Comparison of ENCODE assay signal across 8 cellular contexts in the genomic region with DNA sequence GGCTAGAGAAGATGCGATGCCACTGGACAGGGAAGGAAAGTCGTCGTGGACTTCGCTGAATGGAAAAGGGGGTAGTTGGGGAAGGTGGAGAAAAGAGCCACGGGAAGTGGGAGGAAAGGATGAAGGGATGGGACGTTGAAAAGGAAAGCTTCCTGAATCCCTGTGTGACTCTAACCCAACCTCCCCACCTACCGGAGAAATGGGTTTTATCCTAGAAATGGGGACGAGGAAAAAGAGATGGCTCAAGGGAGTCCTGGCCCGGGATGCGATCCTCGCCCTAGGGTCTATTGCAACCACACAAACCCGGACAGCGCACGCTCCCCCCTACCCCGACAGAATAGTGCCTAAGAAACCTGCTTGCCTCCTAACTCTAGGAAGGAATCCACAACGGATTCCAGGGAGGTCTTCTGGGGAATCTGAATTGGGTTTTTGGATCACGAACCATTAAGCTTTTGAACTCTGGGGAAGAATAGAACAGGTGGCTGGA.
DNase-seq lines count a peak whose midpoint lies in the region; ATAC-seq lines count a peak whose summit lies in the region.

No MANE protein-coding gene starts in this region.

- no peaks in the 10 kb centered on the region for H3K27me3 Mint-ChIP-seq in stimulated activated naive CD8-positive, alpha-beta T cell treated with anti-CD3 and anti-CD28 coated beads, Interleukin-15, Interleukin-2, amounts not matched to agents 100 ng/mL and 50 ng/mL, for 24 hours
- H3K27me3 Mint-ChIP-seq in stimulated activated memory B cell treated with anti-CD40 and anti-IgM and Interleukin-4, amounts not matched to agents 10 μg/mL and 1 μg/mL and 100 μg/mL, for 72 hours = no peaks in the 10 kb centered on the region

- peak overlapping the region; percentile 86 for H3K4me3 Mint-ChIP-seq in stimulated activated naive CD8-positive, alpha-beta T cell treated with anti-CD3 and anti-CD28 coated beads, Interleukin-15, Interleukin-2, amounts not matched to agents 100 ng/mL and 50 ng/mL, for 24 hours
- H3K4me3 Mint-ChIP-seq in stimulated activated memory B cell treated with anti-CD40 and anti-IgM and Interleukin-4, amounts not matched to agents 10 μg/mL and 1 μg/mL and 100 μg/mL, for 72 hours = peak overlapping the region; percentile 85

- H3K27ac Mint-ChIP-seq in stimulated activated naive CD8-positive, alpha-beta T cell treated with anti-CD3 and anti-CD28 coated beads, Interleukin-15, Interleukin-2, amounts not matched to agents 100 ng/mL and 50 ng/mL, for 24 hours = peak overlapping the region; percentile 51
- H3K27ac Mint-ChIP-seq in stimulated activated memory B cell treated with anti-CD40 and anti-IgM and Interleukin-4, amounts not matched to agents 10 μg/mL and 1 μg/mL and 100 μg/mL, for 72 hours = peak overlapping the region; percentile 79

- DNase-seq in stimulated activated naive CD8-positive, alpha-beta T cell treated with anti-CD3 and anti-CD28 coated beads, Interleukin-15, Interleukin-2, amounts not matched to agents 100 U/mL and 50 U/mL, for 24 hours = no peak
- DNase-seq in amniotic stem cell (lab: John Stamatoyannopoulos, UW) = peak; percentile 20
- no peak for DNase-seq in GOT3 (lab: John Stamatoyannopoulos, UW)
- no peak for DNase-seq in stimulated activated CD4-positive, alpha-beta T cell treated with anti-CD3 and anti-CD28 coated beads, Interleukin-4, amount 100 ng/mL, for 4 hours
- DNase-seq in SHP77 (lab: John Stamatoyannopoulos, UW) = no peak

- ATAC-seq in stimulated activated naive CD8-positive, alpha-beta T cell treated with anti-CD3 and anti-CD28 coated beads, Interleukin-15, Interleukin-2, amounts not matched to agents 100 U/mL and 50 U/mL, for 24 hours = no peak
- ATAC-seq in stimulated activated memory B cell treated with anti-CD40 and anti-IgM and Interleukin-4, amounts not matched to agents 10 μg/mL and 1 μg/mL and 100 μg/mL, for 72 hours = no peak

- H3K9me3 Mint-ChIP-seq in stimulated activated naive CD8-positive, alpha-beta T cell treated with anti-CD3 and anti-CD28 coated beads, Interleukin-15, Interleukin-2, amounts not matched to agents 100 ng/mL and 50 ng/mL, for 24 hours = no peaks in the 10 kb centered on the region
- H3K9me3 Mint-ChIP-seq in stimulated activated memory B cell treated with anti-CD40 and anti-IgM and Interleukin-4, amounts not matched to agents 10 μg/mL and 1 μg/mL and 100 μg/mL, for 72 hours = no peaks in the 10 kb centered on the region

- H3K9me3 ChIP-seq in iPS-18c (ENCODE audit: control insufficient read depth, insufficient read depth, low read length) = no peaks in the 10 kb centered on the region

- peak overlapping the region; percentile 86 for H3K4me3 ChIP-seq in iPS-18c (ENCODE audit: insufficient read depth, low read depth, low read length)

- peaks cover 82% of the 10 kb centered on the region for H3K4me1 Mint-ChIP-seq in stimulated activated naive CD8-positive, alpha-beta T cell treated with anti-CD3 and anti-CD28 coated beads, Interleukin-15, Interleukin-2, amounts not matched to agents 100 ng/mL and 50 ng/mL, for 24 hours (ENCODE audit: low read depth)
- H3K4me1 Mint-ChIP-seq in stimulated activated memory B cell treated with anti-CD40 and anti-IgM and Interleukin-4, amounts not matched to agents 10 μg/mL and 1 μg/mL and 100 μg/mL, for 72 hours = peaks cover 77% of the 10 kb centered on the region

- H3K36me3 Mint-ChIP-seq in stimulated activated naive CD8-positive, alpha-beta T cell treated with anti-CD3 and anti-CD28 coated beads, Interleukin-15, Interleukin-2, amounts not matched to agents 100 ng/mL and 50 ng/mL, for 24 hours (ENCODE audit: low read depth) = peaks cover 5% of the 10 kb centered on the region
- H3K36me3 Mint-ChIP-seq in stimulated activated memory B cell treated with anti-CD40 and anti-IgM and Interleukin-4, amounts not matched to agents 10 μg/mL and 1 μg/mL and 100 μg/mL, for 72 hours = no peaks in the 10 kb centered on the region
